In the genomic region with DNA sequence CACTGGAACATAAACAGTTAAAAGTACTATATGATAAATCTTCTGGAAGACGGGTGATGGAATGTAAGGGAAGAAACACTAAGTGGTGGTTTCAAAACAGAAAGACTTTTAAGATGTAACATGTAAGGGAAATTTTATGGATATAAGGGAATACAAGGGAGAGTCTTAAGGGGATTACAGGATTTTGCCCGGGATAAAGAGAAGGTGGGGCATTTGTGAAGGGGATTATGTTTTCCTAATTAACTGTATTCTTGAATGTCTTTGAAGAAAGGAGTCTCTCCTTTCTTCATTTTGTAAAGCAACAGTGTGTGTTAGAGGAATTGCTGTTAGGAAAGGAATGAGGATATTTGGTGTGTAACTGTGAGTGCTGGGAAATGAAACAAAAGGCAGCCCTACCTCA, we compare ENCODE assay signal across 28 cellular contexts.
"Had no signal": no experiment of that assay in that cellular context is flagged by ENCODE, and none has a peak within 500 bp of the region (broad histone marks: within the 10 kb centered on the region; RNA-seq: fewer than 3 reads in every experiment).

No MANE protein-coding gene starts in this region.

- H3K27ac Mint-ChIP-seq: mesothelial cell of epicardium; natural killer cell; progenitor cell of endocrine pancreas; stimulated activated memory B cell treated with anti-CD40 and anti-IgM and Interleukin-4, amounts not matched to agents 10 μg/mL and 1 μg/mL and 100 μg/mL, for 72 hours; type B pancreatic cell had no signal

- H3K36me3 Mint-ChIP-seq: mesothelial cell of epicardium, naive B cell, natural killer cell, type B pancreatic cell had no signal

- H3K9me3 ChIP-seq: neutrophil, ovary, right atrium auricular region, right lobe of liver, tibial nerve, uterus had no signal

- H3K4me3 Mint-ChIP-seq: mesothelial cell of epicardium; naive B cell; natural killer cell; neural crest cell; stimulated activated memory B cell treated with anti-CD40 and anti-IgM and Interleukin-4, amounts not matched to agents 10 μg/mL and 1 μg/mL and 100 μg/mL, for 72 hours; stimulated activated naive CD8-positive, alpha-beta T cell treated with anti-CD3 and anti-CD28 coated beads, Interleukin-15, amount 100 ng/mL, for 72 hours; type B pancreatic cell had no signal

- H3K9me3 Mint-ChIP-seq: mesothelial cell of epicardium; naive B cell; natural killer cell; neural crest cell; stimulated activated memory B cell treated with anti-CD40 and anti-IgM and Interleukin-4, amounts not matched to agents 10 μg/mL and 1 μg/mL and 100 μg/mL, for 72 hours; stimulated activated naive CD8-positive, alpha-beta T cell treated with anti-CD3 and anti-CD28 coated beads, Interleukin-15, amount 100 ng/mL, for 72 hours; type B pancreatic cell had no signal

- ATAC-seq: left cardiac atrium; left lobe of liver; natural killer cell; right lobe of liver; stimulated activated memory B cell treated with anti-CD40 and anti-IgM and Interleukin-4, amounts not matched to agents 10 μg/mL and 1 μg/mL and 100 μg/mL, for 72 hours; stimulated activated naive CD8-positive, alpha-beta T cell treated with anti-CD3 and anti-CD28 coated beads, Interleukin-15, amount 100 ng/mL, for 72 hours had no signal

- H3K4me1 Mint-ChIP-seq: neural crest cell had no signal

- H3K27me3 Mint-ChIP-seq: naive B cell; stimulated activated memory B cell treated with anti-CD40 and anti-IgM and Interleukin-4, amounts not matched to agents 10 μg/mL and 1 μg/mL and 100 μg/mL, for 72 hours had no signal

- H3K36me3 ChIP-seq: neutrophil, ovary, right atrium auricular region, right lobe of liver, tibial nerve, uterus had no signal

- H3K4me3 ChIP-seq: lung, ovary, right atrium auricular region, right lobe of liver, smooth muscle cell, tibial nerve, uterus had no signal

- H3K27ac ChIP-seq: neutrophil, ovary, right atrium auricular region, right lobe of liver, tibial nerve, uterus had no signal

- DNase-seq: hippocampal formation; kidney glomerular epithelial cell; left cardiac atrium; mesendoderm; naive B cell; natural killer cell; occipital lobe; ovary; right lobe of liver; stimulated activated CD4-positive, alpha-beta T cell treated with anti-CD3 and anti-CD28 coated beads, Interleukin-1b, Interleukin-23, amount 100 ng/mL, for 48 hours; stimulated activated CD4-positive, alpha-beta T cell treated with anti-CD3 and anti-CD28 coated beads, Interleukin-2, amount 100 ng/mL, for 48 hours; stimulated activated CD4-positive, alpha-beta T cell treated with anti-CD3 and anti-CD28 coated beads, Interleukin-4, amount 100 ng/mL, for 4 hours; stimulated activated CD8-positive, alpha-beta memory T cell treated with anti-CD3 and anti-CD28 coated beads, Interleukin-4, amount 100 ng/mL, for 48 hours; stimulated activated naive CD4-positive, alpha-beta T cell treated with Interleukin-2 at 50 U/mL for 16 hours; stimulated activated naive CD8-positive, alpha-beta T cell treated with anti-CD3 and anti-CD28 coated beads, Interleukin-15, amount 100 ng/mL, for 72 hours; substantia nigra; uterus had no signal

- H3K4me1 ChIP-seq: right atrium auricular region, right lobe of liver, tibial nerve, uterus had no signal

- H3K27me3 ChIP-seq: neutrophil, ovary, right atrium auricular region, right lobe of liver, tibial nerve, uterus had no signal
